In the genomic region with DNA sequence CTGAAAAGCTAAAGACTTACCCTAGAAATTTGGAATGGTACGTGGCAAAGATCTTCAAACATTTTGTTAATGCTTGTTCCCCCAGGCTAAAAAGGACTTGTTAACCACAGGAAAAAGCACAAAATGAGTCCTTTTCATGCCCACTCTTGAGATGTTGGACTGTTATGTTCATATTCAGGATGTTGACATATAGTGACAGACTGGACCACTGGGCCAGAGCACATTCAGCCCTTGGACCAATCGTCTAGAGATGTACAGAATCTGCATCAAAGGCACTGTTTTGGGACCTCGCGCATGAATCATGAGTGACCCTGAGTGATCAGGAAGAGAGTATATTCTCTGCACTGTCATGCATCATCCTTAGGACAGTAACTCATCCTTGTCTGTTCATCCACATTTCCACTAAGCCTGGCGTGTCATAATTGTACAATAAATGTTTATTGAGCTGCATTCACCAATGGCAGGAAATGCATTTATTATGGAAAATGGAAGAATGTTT, we compare ENCODE assay signal across 19 cellular contexts.
"Had no signal": no experiment of that assay in that cellular context is flagged by ENCODE, and none has a peak within 500 bp of the region (broad histone marks: within the 10 kb centered on the region; RNA-seq: fewer than 3 reads in every experiment).

No MANE protein-coding gene starts in this region.

- ATAC-seq: gastrocnemius medialis, heart left ventricle, left lung, SK-N-SH treated with all-trans-retinoic acid at 6 μM for 48 hours, upper lobe of right lung had no signal

- H3K27ac ChIP-seq: brain microvascular endothelial cell, gastrocnemius medialis, heart left ventricle, left lung, right atrium auricular region, upper lobe of right lung, WERI-Rb-1 had no signal

- H3K27ac Mint-ChIP-seq: mesothelial cell of epicardium; T-helper 1 cell treated with Interleukin-12 subunit alpha and Interleukin-12 subunit beta and Interleukin-4 antibody, amounts not matched to agents 30 μg/mL and 1 μg/mL, for 36 hours had no signal

- H3K36me3 ChIP-seq: brain microvascular endothelial cell, gastrocnemius medialis, heart left ventricle, left lung, prostate gland, right atrium auricular region, upper lobe of right lung, WERI-Rb-1 had no signal

- H3K4me1 ChIP-seq: gastrocnemius medialis, prostate gland, right atrium auricular region, upper lobe of right lung had no signal

- H3K36me3 Mint-ChIP-seq: mesothelial cell of epicardium had no signal

- H3K4me3 ChIP-seq: gastrocnemius medialis, heart left ventricle, left lung, prostate gland, right atrium auricular region, upper lobe of right lung had no signal

- H3K9me3 ChIP-seq: gastrocnemius medialis, heart left ventricle, left lung, prostate gland, right atrium auricular region, upper lobe of right lung had no signal

- H3K9me3 Mint-ChIP-seq: mesothelial cell of epicardium; neural crest cell; T-helper 1 cell treated with Interleukin-12 subunit alpha and Interleukin-12 subunit beta and Interleukin-4 antibody, amounts not matched to agents 30 μg/mL and 1 μg/mL, for 36 hours had no signal

- H3K4me3 Mint-ChIP-seq: mesothelial cell of epicardium; neural crest cell; T-helper 1 cell treated with Interleukin-12 subunit alpha and Interleukin-12 subunit beta and Interleukin-4 antibody, amounts not matched to agents 30 μg/mL and 1 μg/mL, for 36 hours had no signal

- H3K4me1 Mint-ChIP-seq: mesothelial cell of epicardium, neural crest cell had no signal

- H3K27me3 ChIP-seq: brain microvascular endothelial cell, gastrocnemius medialis, heart left ventricle, left lung, right atrium auricular region, upper lobe of right lung had no signal

- DNase-seq: activated CD4-positive, alpha-beta T cell treated with anti-CD3 and anti-CD28 coated beads for 1 hour; activated CD4-positive, alpha-beta T cell treated with anti-CD3 and anti-CD28 coated beads, Interleukin-2, amount 50 U/mL, for 48 hours; activated CD8-positive, alpha-beta memory T cell treated with anti-CD3 and anti-CD28 coated beads, Interleukin-2, amount 50 U/mL, for 48 hours; activated naive CD4-positive, alpha-beta T cell; aorta; brain microvascular endothelial cell; cortex of kidney; gastrocnemius medialis; heart left ventricle; left lung; stimulated activated CD4-positive, alpha-beta T cell treated with anti-CD3 and anti-CD28 coated beads, Interleukin-12 subunit alpha, Interleukin-12 subunit beta, amount 100 ng/mL, for 4 hours; upper lobe of right lung; WERI-Rb-1 had no signal
